ENCODE assay signal across 1 cellular context in the genomic region with DNA sequence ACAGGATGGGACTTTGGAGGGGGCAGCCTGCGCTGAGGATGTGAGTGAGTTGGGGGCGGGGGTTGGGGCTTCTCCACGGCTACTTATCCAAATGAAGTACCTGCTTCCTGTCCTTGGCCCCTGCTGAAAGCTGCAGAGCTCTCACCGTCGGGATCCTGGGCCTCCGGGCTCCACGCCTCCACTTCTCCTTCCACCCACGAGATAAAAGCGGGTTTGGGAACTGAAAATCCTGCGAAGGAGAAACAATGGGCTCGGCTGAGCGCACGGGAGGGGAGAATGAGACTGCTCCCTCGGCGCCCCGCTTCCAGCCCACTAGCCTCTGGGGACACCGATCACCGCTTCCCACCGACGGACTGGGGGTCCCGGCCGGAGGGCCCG.
TF ChIP-seq lines count a peak whose summit lies in the region.

No MANE protein-coding gene starts in this region.

TF ChIP-seq in IMR-90, 13 proteins besides CTCF, POLR2A, EP300 and RAD21 (continued from another document):
- no peak for TF ChIP-seq NFE2L2 (IDR thresholded peaks at IDR 0.05; ENCODE audit: low read depth, low read length)
- TF ChIP-seq MAFK (IDR thresholded peaks at IDR 0.05; ENCODE audit: low read depth, low read length) = no peak
- no peak for TF ChIP-seq CHD1 (IDR thresholded peaks at IDR 0.05; ENCODE audit: low read depth, low read length)
- TF ChIP-seq, protein P1, sequence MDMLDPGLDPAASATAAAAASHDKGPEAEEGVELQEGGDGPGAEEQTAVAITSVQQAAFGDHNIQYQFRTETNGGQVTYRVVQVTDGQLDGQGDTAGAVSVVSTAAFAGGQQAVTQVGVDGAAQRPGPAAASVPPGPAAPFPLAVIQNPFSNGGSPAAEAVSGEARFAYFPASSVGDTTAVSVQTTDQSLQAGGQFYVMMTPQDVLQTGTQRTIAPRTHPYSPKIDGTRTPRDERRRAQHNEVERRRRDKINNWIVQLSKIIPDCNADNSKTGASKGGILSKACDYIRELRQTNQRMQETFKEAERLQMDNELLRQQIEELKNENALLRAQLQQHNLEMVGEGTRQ (IDR thresholded peaks at IDR 0.05; ENCODE audit: low read depth, low read length) = no peak
